In the genomic region with DNA sequence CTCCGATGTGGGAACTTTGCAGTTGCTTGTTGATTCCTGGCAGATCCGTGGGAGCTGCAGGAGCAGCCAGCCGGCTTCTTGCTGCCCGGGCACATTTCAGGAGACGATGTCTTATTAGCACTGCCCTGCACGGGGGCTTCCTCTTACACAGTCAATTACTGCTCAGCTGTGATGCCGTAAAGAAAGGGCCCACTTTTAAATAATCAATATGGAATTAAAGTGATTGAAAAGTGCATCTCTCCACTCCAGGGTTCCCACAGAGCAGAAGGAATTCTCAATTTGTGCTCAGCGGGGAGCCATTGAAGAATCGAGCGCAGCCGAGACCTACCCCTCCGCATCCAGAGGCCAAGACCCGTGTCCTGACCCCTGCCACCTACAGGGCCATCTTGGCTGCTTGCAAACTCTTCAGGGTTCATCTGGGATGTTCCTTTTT, we compare ENCODE assay signal across 23 cellular contexts.
"Had no signal": no experiment of that assay in that cellular context is flagged by ENCODE, and none has a peak within 500 bp of the region (broad histone marks: within the 10 kb centered on the region; RNA-seq: fewer than 3 reads in every experiment).

No MANE protein-coding gene starts in this region.

- H3K27ac ChIP-seq: brain microvascular endothelial cell, esophagus squamous epithelium, gastrocnemius medialis, prostate gland, right atrium auricular region, spleen, thoracic aorta, upper lobe of left lung, WERI-Rb-1 had no signal

- H3K4me3 ChIP-seq: esophagus squamous epithelium, gastrocnemius medialis, prostate gland, right atrium auricular region, spleen, thoracic aorta, upper lobe of left lung had no signal

- H3K4me1 ChIP-seq: esophagus squamous epithelium, gastrocnemius medialis, prostate gland, right atrium auricular region, spleen, upper lobe of left lung had no signal

- H3K9me3 ChIP-seq: esophagus squamous epithelium, gastrocnemius medialis, prostate gland, right atrium auricular region, spleen, thoracic aorta, upper lobe of left lung had no signal

- H3K4me3 Mint-ChIP-seq: activated CD8-positive, alpha-beta T cell treated with anti-CD3 and anti-CD28 coated beads, Interleukin-2, amount 10 ng/mL, durations not matched to agents 7 days and 5 days; activated naive CD4-positive, alpha-beta T cell treated with anti-CD3 and anti-CD28 coated beads, Interleukin-2, amount 50 U/mL, for 24 hours; activated T-helper 1 cell treated with anti-CD3 and anti-CD28 coated beads, Interleukin-12 subunit alpha, Interleukin-12 subunit beta, Interleukin-2, Interleukin-4 antibody, amounts not matched to agents 30 ng/mL and 10 ng/mL and 1 ng/mL, durations not matched to agents 14 hours and 24 hours and 36 hours; effector memory CD8-positive, alpha-beta T cell had no signal

- DNase-seq: activated CD4-positive, alpha-beta T cell treated with anti-CD3 and anti-CD28 coated beads for 1 hour; activated CD4-positive, alpha-beta T cell treated with anti-CD3 and anti-CD28 coated beads, Interleukin-2, amount 50 U/mL, for 1 hour; activated CD8-positive, alpha-beta T cell treated with anti-CD3 and anti-CD28 coated beads, Interleukin-2, amount 10 ng/mL, durations not matched to agents 7 days and 5 days; activated gamma-delta T cell treated with Interleukin-2 at 50 U/mL for 16 hours; aorta; brain microvascular endothelial cell; central memory CD4-positive, alpha-beta T cell; effector memory CD8-positive, alpha-beta T cell; esophagus squamous epithelium; gastrocnemius medialis; head of caudate nucleus; left ventricle myocardium superior; spleen; stimulated activated CD4-positive, alpha-beta T cell treated with anti-CD3 and anti-CD28 coated beads, Interleukin-4, amount 100 ng/mL, for 1 hour; stimulated activated naive CD4-positive, alpha-beta T cell treated with Interleukin-2 at 50 U/mL for 16 hours; upper lobe of left lung; WERI-Rb-1 had no signal

- H3K27me3 ChIP-seq: brain microvascular endothelial cell, gastrocnemius medialis, right atrium auricular region, upper lobe of left lung had no signal

- H3K9me3 Mint-ChIP-seq: activated naive CD4-positive, alpha-beta T cell treated with anti-CD3 and anti-CD28 coated beads, Interleukin-2, amount 50 U/mL, for 24 hours had no signal

- H3K36me3 Mint-ChIP-seq: activated naive CD4-positive, alpha-beta T cell treated with anti-CD3 and anti-CD28 coated beads, Interleukin-2, amount 50 U/mL, for 24 hours had no signal

- H3K36me3 ChIP-seq: brain microvascular endothelial cell, esophagus squamous epithelium, gastrocnemius medialis, prostate gland, right atrium auricular region, spleen, thoracic aorta, upper lobe of left lung, WERI-Rb-1 had no signal

- ATAC-seq: activated CD8-positive, alpha-beta T cell treated with anti-CD3 and anti-CD28 coated beads, Interleukin-2, amount 10 ng/mL, durations not matched to agents 7 days and 5 days; gastrocnemius medialis; left ventricle myocardium superior; SK-N-SH treated with all-trans-retinoic acid at 6 μM for 48 hours had no signal

- H3K27ac Mint-ChIP-seq: activated CD8-positive, alpha-beta T cell treated with anti-CD3 and anti-CD28 coated beads, Interleukin-2, amount 10 ng/mL, durations not matched to agents 7 days and 5 days; activated naive CD4-positive, alpha-beta T cell treated with anti-CD3 and anti-CD28 coated beads, Interleukin-2, amount 50 U/mL, for 24 hours; effector memory CD8-positive, alpha-beta T cell had no signal
